In the genomic region with DNA sequence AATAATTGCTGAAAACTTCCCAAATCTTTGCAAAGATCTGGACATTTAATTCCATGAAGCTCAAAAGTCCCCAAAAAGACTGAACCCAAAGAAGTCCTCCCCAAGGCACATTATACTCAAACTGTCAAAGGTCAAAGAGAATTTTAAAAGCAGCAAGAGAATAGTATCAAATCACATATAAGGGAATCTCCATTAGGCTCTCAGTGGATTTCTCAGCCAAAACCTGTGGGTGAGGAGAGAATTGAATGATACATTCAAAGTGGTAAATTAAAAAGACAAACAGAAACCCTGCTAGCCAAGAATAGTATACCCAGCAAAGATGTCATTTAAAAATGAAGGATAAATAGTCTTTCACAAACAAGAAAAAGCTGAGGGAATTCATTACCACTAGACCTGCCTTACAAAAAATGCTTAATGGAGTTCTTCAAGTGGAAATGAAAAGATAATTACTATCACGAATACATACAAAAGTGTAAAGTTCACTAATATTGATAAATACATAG, we compare ENCODE assay signal across 28 cellular contexts.
"Had no signal": no experiment of that assay in that cellular context is flagged by ENCODE, and none has a peak within 500 bp of the region (broad histone marks: within the 10 kb centered on the region; RNA-seq: fewer than 3 reads in every experiment).

No MANE protein-coding gene starts in this region.

- DNase-seq: immature natural killer cell; kidney; left colon; left lung; lower lobe of right lung; mammary epithelial cell; mesenchymal stem cell; naive thymus-derived CD8-positive, alpha-beta T cell; nucleus accumbens; pancreas; posterior cingulate gyrus; retina; right cardiac atrium; stimulated activated CD4-positive, alpha-beta T cell treated with anti-CD3 and anti-CD28 coated beads, Interleukin-12 subunit alpha, Interleukin-12 subunit beta, amount 100 ng/mL, for 4 hours; stimulated activated CD4-positive, alpha-beta T cell treated with anti-CD3 and anti-CD28 coated beads, Interleukin-15, amount 100 ng/mL, for 24 hours; stimulated activated CD4-positive, alpha-beta T cell treated with anti-CD3 and anti-CD28 coated beads, Interleukin-2, amount 100 ng/mL, for 24 hours; stimulated activated CD4-positive, alpha-beta T cell treated with anti-CD3 and anti-CD28 coated beads, Interleukin-4, amount 100 ng/mL, for 1 hour; stimulated activated naive B cell treated with anti-CD40 and anti-IgM and Interleukin-4, amounts not matched to agents 10 μg/mL and 1 μg/mL and 100 μg/mL, for 72 hours; stimulated activated naive CD8-positive, alpha-beta T cell treated with anti-CD3 and anti-CD28 coated beads, Interleukin-15, Interleukin-2, amounts not matched to agents 100 U/mL and 50 U/mL, for 24 hours; stomach; testis; thyroid gland; transverse colon; upper lobe of left lung had no signal

- H3K27ac ChIP-seq: left lung, lower lobe of right lung, pancreas, prostate gland, skin epidermis, stomach, testis, thyroid gland, transverse colon, upper lobe of left lung, vagina had no signal

- H3K27me3 ChIP-seq: left lung, pancreas, stomach, testis, thyroid gland, transverse colon, upper lobe of left lung, vagina had no signal

- H3K4me1 ChIP-seq: left lung, lower lobe of right lung, pancreas, prostate gland, stomach, testis, thyroid gland, transverse colon, upper lobe of left lung, vagina had no signal

- H3K4me3 ChIP-seq: left lung, lower lobe of right lung, pancreas, prostate gland, skin epidermis, stomach, testis, thyroid gland, transverse colon, upper lobe of left lung, vagina had no signal

- H3K9me3 ChIP-seq: prostate gland, testis, thyroid gland had no signal

- H3K36me3 ChIP-seq: left lung, lower lobe of right lung, pancreas, prostate gland, stomach, thyroid gland, transverse colon, upper lobe of left lung, vagina had no signal

- ATAC-seq: left colon; left lung; lower lobe of right lung; naive thymus-derived CD8-positive, alpha-beta T cell; pancreas; right cardiac atrium; sciatic nerve; stimulated activated naive B cell treated with anti-CD40 and anti-IgM and Interleukin-4, amounts not matched to agents 10 μg/mL and 1 μg/mL and 100 μg/mL, for 72 hours; stimulated activated naive CD8-positive, alpha-beta T cell treated with anti-CD3 and anti-CD28 coated beads, Interleukin-15, Interleukin-2, amounts not matched to agents 100 U/mL and 50 U/mL, for 24 hours had no signal
